In genomic region chr20:45833883-45834796, GRCh38 we compare ENCODE assay signal across 8 cellular contexts.
A peak's percentile ranks its signal among the peaks of the same experiment; 100 is the strongest.
DNase-seq lines count a peak whose midpoint lies in the region; TF ChIP-seq lines count a peak whose summit lies in the region.

No MANE protein-coding gene starts in this region.

- DNase-seq in NCI-H82 (lab: John Stamatoyannopoulos, UW) (peak; percentile 72), NCI-H82 treated with DMSO at 0.1 percent for 48 hours (lab: John Stamatoyannopoulos, UW; ENCODE audit: unreplicated experiment) (no peak), NCI-H510A treated with DMSO at 0.1 percent for 48 hours (lab: John Stamatoyannopoulos, UW) (peak; percentile 61), activated T-helper 1 cell treated with Interleukin-2 at 50 U/mL for 16 hours (ENCODE audit: low read depth) (peak; percentile 18), fibroblast of mammary gland (ENCODE audit: low read depth) (peak; percentile 54), substantia nigra (lab: John Stamatoyannopoulos, UW) (peak in 44 of 49 donors; percentile 33 to 95 (median 60)), NOMO-1 treated with dmso at 0.1 percent for 144 hours (lab: John Stamatoyannopoulos, UW; ENCODE audit: unreplicated experiment) (no peak)

- H3K27me3 ChIP-seq in muscle layer of duodenum (ENCODE audit: low read depth, low read length): no peaks in the 10 kb centered on the region

- H3K4me1 ChIP-seq in muscle layer of duodenum (ENCODE audit: control insufficient read depth in 1 of 2, insufficient read depth in 2 of 2, low read length in 2 of 2): peaks cover 13 to 33% of the 10 kb centered on the region in 2 donors

- H3K36me3 ChIP-seq in muscle layer of duodenum (ENCODE audit: control insufficient read depth in 1 of 2, insufficient read depth in 2 of 2, low read length in 2 of 2): peaks cover 0 to 7% of the 10 kb centered on the region in 2 donors

- no peaks in the 10 kb centered on the region for H3K9me3 ChIP-seq in muscle layer of duodenum (ENCODE audit: control insufficient read depth in 1 of 2, low read length in 2 of 2)

- H3K27ac ChIP-seq in muscle layer of duodenum (ENCODE audit: low read length) (peak overlapping the region; percentile 68), substantia nigra (ENCODE audit: low read depth, low read length, poor library complexity, severe bottlenecking) (peak overlapping the region; percentile 79)

- H3K4me3 ChIP-seq in fibroblast of mammary gland (ENCODE audit: control insufficient read depth, low read depth, low read length) (peak overlapping the region; percentile 78), muscle layer of duodenum (ENCODE audit: low read depth in 1 of 2, low read length in 2 of 2) (peak overlapping the region; percentile 76 to 82)

- TF ChIP-seq CTCF in fibroblast of mammary gland (conservative IDR thresholded peaks at IDR 0.05; ENCODE audit: control insufficient read depth, insufficient read depth, low read depth, low read length): no peak

Comparison
In these comparisons a context has a peak if more than half of its experiments do, and no peak if none do; other contexts are left out.
1. DNase-seq: peak in NCI-H82 (single experiment), NCI-H510A treated with DMSO at 0.1 percent for 48 hours (single experiment), activated T-helper 1 cell treated with Interleukin-2 at 50 U/mL for 16 hours (single experiment), fibroblast of mammary gland (single experiment) and substantia nigra (44 of 49); none in NCI-H82 treated with DMSO at 0.1 percent for 48 hours (single experiment) and NOMO-1 treated with dmso at 0.1 percent for 144 hours (single experiment).